In the genomic region with DNA sequence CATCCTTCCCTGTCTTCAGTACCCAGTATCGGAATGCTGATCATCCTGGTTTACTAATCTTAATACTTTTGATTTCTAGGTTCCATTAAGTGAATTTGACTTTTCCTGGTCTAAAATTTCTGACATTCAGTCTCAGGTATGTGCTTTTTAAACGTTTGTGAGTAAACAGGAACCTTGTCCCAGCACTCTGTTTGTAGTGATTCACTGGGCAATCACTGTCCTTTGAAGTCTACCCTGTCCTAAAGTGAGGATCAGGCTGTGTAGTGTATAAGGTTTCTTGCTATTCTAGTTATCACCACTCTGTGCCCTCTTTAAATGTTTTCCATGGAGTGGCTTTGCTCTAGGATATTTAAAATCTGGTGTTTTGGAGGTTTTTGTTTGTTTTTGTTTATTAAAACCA, we compare ENCODE assay signal across 22 cellular contexts.
"Had no signal": no experiment of that assay in that cellular context is flagged by ENCODE, and none has a peak within 500 bp of the region (broad histone marks: within the 10 kb centered on the region; RNA-seq: fewer than 3 reads in every experiment).

No MANE protein-coding gene starts in this region.

- DNase-seq: activated CD4-positive, alpha-beta T cell treated with anti-CD3 and anti-CD28 coated beads, Interleukin-2, amount 50 U/mL, for 1 hour; activated CD8-positive, alpha-beta memory T cell treated with anti-CD3 and anti-CD28 coated beads for 24 hours; activated CD8-positive, alpha-beta memory T cell treated with anti-CD3 and anti-CD28 coated beads, Interleukin-2, amount 50 U/mL, for 4 hours; activated gamma-delta T cell; effector memory CD8-positive, alpha-beta T cell; hippocampal formation; left ventricle myocardium inferior; natural killer cell; retina; sigmoid colon; stimulated activated CD4-positive, alpha-beta T cell treated with anti-CD3 and anti-CD28 coated beads, Interleukin-2, amount 100 ng/mL, for 48 hours; stimulated activated CD8-positive, alpha-beta memory T cell treated with anti-CD3 and anti-CD28 coated beads, Interleukin-4, amount 100 ng/mL, for 48 hours; stimulated activated naive CD4-positive, alpha-beta T cell; SW 1271; upper lobe of left lung had no signal

- H3K27me3 ChIP-seq: esophagus muscularis mucosa, sigmoid colon, upper lobe of left lung had no signal

- H3K27me3 Mint-ChIP-seq: effector memory CD8-positive, alpha-beta T cell; progenitor cell of endocrine pancreas had no signal

- H3K4me1 Mint-ChIP-seq: mesothelial cell of epicardium had no signal

- H3K4me3 Mint-ChIP-seq: effector memory CD8-positive, alpha-beta T cell; mesothelial cell of epicardium; natural killer cell had no signal

- H3K27ac ChIP-seq: esophagus muscularis mucosa, left ventricle myocardium inferior, sigmoid colon, SK-N-MC, upper lobe of left lung, VCaP had no signal

- H3K27ac Mint-ChIP-seq: mesothelial cell of epicardium, progenitor cell of endocrine pancreas had no signal

- H3K4me3 ChIP-seq: esophagus muscularis mucosa, left ventricle myocardium inferior, sigmoid colon, SK-N-MC, smooth muscle cell, upper lobe of left lung had no signal

- H3K4me1 ChIP-seq: esophagus muscularis mucosa, left ventricle myocardium inferior, sigmoid colon, upper lobe of left lung had no signal

- ATAC-seq: activated CD4-positive, CD25-positive, alpha-beta regulatory T cell treated with anti-CD3 and anti-CD28 coated beads, Interleukin-2, amount 50 U/mL, for 24 hours; effector memory CD8-positive, alpha-beta T cell; natural killer cell had no signal

- H3K9me3 ChIP-seq: esophagus muscularis mucosa, left ventricle myocardium inferior, sigmoid colon, upper lobe of left lung had no signal

- H3K9me3 Mint-ChIP-seq: effector memory CD8-positive, alpha-beta T cell; mesothelial cell of epicardium; natural killer cell had no signal
